ENCODE assay signal across 8 cellular contexts in the genomic region with DNA sequence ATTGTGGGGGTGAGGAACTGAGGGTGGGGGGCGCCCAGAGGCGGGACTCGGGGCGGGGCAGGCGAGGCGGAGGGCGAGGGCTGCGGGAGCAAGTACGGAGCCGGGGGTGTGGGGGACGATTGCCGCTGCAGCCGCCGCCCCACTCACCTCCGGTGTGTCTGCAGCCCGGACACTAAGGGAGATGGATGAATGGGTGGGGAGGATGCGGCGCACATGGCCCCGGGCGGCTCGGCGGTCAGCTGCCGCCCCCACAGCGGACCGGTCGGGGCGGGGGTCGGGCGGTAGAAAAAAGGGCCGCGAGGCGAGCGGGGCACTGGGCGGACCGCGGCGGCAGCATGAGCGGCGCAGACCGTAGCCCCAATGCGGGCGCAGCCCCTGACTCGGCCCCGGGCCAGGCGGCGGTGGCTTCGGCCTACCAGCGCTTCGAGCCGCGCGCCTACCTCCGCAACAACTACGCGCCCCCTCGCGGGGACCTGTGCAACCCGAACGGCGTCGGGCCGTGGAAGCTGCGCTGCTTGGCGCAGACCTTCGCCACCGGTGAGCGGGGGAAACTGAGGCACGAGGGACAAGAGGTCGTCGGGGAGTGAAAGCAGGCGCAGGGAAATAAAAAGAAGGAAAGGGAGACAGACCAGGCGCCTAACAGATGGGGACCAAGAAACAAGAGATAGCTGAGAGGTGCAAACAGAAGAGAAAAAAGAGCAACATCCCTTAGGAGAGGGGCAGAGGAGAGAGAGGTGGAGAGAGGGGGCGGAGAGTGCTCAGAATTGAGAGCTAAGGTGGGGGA. TPM values are rescaled to one million over a fixed set of nuclear protein-coding genes. Genes with fewer than 3 reads are reported as not detected.
A peak's percentile ranks its signal among the peaks of the same experiment; 100 is the strongest.
DNase-seq lines count a peak whose midpoint lies in the region; ATAC-seq, FAIRE-seq and TF ChIP-seq lines count a peak whose summit lies in the region.

A gene with protein sequence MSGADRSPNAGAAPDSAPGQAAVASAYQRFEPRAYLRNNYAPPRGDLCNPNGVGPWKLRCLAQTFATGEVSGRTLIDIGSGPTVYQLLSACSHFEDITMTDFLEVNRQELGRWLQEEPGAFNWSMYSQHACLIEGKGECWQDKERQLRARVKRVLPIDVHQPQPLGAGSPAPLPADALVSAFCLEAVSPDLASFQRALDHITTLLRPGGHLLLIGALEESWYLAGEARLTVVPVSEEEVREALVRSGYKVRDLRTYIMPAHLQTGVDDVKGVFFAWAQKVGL (plus strand): TSS at position 313 of the 784 bp plus-strand sequence. CDS start 23 bp downstream, at position 336.

- no peaks in the 10 kb centered on the region for H3K9me1 ChIP-seq in endothelial cell of umbilical vein (replicated peaks; ENCODE audit: control insufficient read depth, extremely low read depth, insufficient read depth, low read length)

- FAIRE-seq in endothelial cell of umbilical vein (lab: Jason Lieb, UNC), result peak; percentile 21

- H3K4me2 ChIP-seq in endothelial cell of umbilical vein (ENCODE audit: insufficient read depth, low read length), result peak within 1 kb of the TSS; percentile 32

- no peaks in the 10 kb centered on the region for H4K20me1 ChIP-seq in endothelial cell of umbilical vein (replicated peaks; ENCODE audit: control insufficient read depth, extremely low read depth, insufficient read depth, low read length)

- H3K9me3 Mint-ChIP-seq in stimulated activated naive B cell treated with anti-CD40 and anti-IgM and Interleukin-4, amounts not matched to agents 10 μg/mL and 1 μg/mL and 100 μg/mL, for 72 hours, result no peaks in the 10 kb centered on the region

- ATAC-seq in stimulated activated naive B cell treated with anti-CD40 and anti-IgM and Interleukin-4, amounts not matched to agents 10 μg/mL and 1 μg/mL and 100 μg/mL, for 72 hours (replicated peaks), result peak; percentile 71 to 77

- H3K9ac ChIP-seq in endothelial cell of umbilical vein (replicated peaks; ENCODE audit: extremely low read depth, insufficient read depth, low read length) (no peak within 1 kb of the TSS), mucosa of rectum (ENCODE audit: low read depth in 1 of 2, low read length in 2 of 2) (peak within 1 kb of the TSS; percentile 32 to 63)

- TF ChIP-seq CTCF in endothelial cell of umbilical vein (IDR thresholded peaks at IDR 0.05; ENCODE audit: extremely low read depth in 1 of 2, insufficient read depth in 1 of 2, low read depth in 1 of 2, low read length in 2 of 2), result peak; percentile 77 to 84

- H3K27ac ChIP-seq in endothelial cell of umbilical vein (ENCODE audit: insufficient read depth, low read depth, low read length), result no peak within 1 kb of the TSS
- no peak within 1 kb of the TSS for H3K27ac ChIP-seq in mucosa of rectum (ENCODE audit: low read depth in 2 of 2, low read length in 2 of 2)

- POLR2A ChIA-PET in endothelial cell of umbilical vein (lab: Charles Lee), result no interaction called here

- H3K4me3 Mint-ChIP-seq in stimulated activated naive B cell treated with anti-CD40 and anti-IgM and Interleukin-4, amounts not matched to agents 10 μg/mL and 1 μg/mL and 100 μg/mL, for 72 hours, result peak within 1 kb of the TSS; percentile 61 to 85

- peaks cover 38 to 77% of the 10 kb centered on the region in 2 donors for H3K4me1 Mint-ChIP-seq in stimulated activated naive B cell treated with anti-CD40 and anti-IgM and Interleukin-4, amounts not matched to agents 10 μg/mL and 1 μg/mL and 100 μg/mL, for 72 hours

- H3K36me3 Mint-ChIP-seq in stimulated activated naive B cell treated with anti-CD40 and anti-IgM and Interleukin-4, amounts not matched to agents 10 μg/mL and 1 μg/mL and 100 μg/mL, for 72 hours, result peaks cover 11 to 12% of the 10 kb centered on the region in 2 donors

- H3K4me1 ChIP-seq in endothelial cell of umbilical vein (ENCODE audit: control insufficient read depth, extremely low read depth, insufficient read depth, low read length) (no peaks in the 10 kb centered on the region), mucosa of rectum (ENCODE audit: control insufficient read depth in 2 of 2, insufficient read depth in 2 of 2, low read length in 2 of 2) (peaks cover 30 to 37% of the 10 kb centered on the region in 2 donors)

- peaks cover 10 to 28% of the 10 kb centered on the region in 2 donors for H3K27me3 Mint-ChIP-seq in stimulated activated naive B cell treated with anti-CD40 and anti-IgM and Interleukin-4, amounts not matched to agents 10 μg/mL and 1 μg/mL and 100 μg/mL, for 72 hours

- no peaks in the 10 kb centered on the region for H3K79me2 ChIP-seq in endothelial cell of umbilical vein (ENCODE audit: control insufficient read depth, insufficient read depth, low read length)

- peak within 1 kb of the TSS; percentile 64 for H2AFZ ChIP-seq in endothelial cell of umbilical vein (ENCODE audit: low read depth, low read length)

- CTCF ChIA-PET in endothelial cell of umbilical vein (lab: Charles Lee), result interaction anchor here (0.6 to 13.1 kb wide), 18 partner anchors 9 to 120 kb away, joined by 3 to 291 read pairs (median 3); a partner anchor contains a TSS

- H3K4me3 ChIP-seq in endothelial cell of umbilical vein (replicated peaks in 1 of 3; ENCODE audit: insufficient read depth in 1 of 3, low read depth in 1 of 3, low read length in 3 of 3) (peak within 1 kb of the TSS in 1 of 3 experiments; percentile 3), mucosa of rectum (ENCODE audit: low read length in 2 of 2) (peak within 1 kb of the TSS; percentile 20 to 40)

- no peaks in the 10 kb centered on the region for H3K36me3 ChIP-seq in endothelial cell of umbilical vein (ENCODE audit: control insufficient read depth in 2 of 2, extremely low read depth in 1 of 2, insufficient read depth in 2 of 2, low read length in 2 of 2)
- H3K36me3 ChIP-seq in mucosa of rectum (ENCODE audit: control insufficient read depth in 2 of 2, insufficient read depth in 2 of 2, low read length in 2 of 2), result no peaks in the 10 kb centered on the region

- dilution Hi-C loops in endothelial cell of umbilical vein (cut with MboI; ENCODE audit: extremely low pct_ligation_motif_present, low sequenced_read_pairs), result no loop called here

- TF ChIP-seq POLR2A in endothelial cell of umbilical vein (IDR thresholded peaks at IDR 0.05; ENCODE audit: low read depth, low read length), result no peak

- peaks cover 6 to 10% of the 10 kb centered on the region in 2 experiments for H3K27me3 ChIP-seq in endothelial cell of umbilical vein (ENCODE audit: control insufficient read depth in 2 of 2, insufficient read depth in 2 of 2, low read length in 2 of 2)
- H3K27me3 ChIP-seq in mucosa of rectum (ENCODE audit: control insufficient read depth in 2 of 2, insufficient read depth in 2 of 2, low read length in 2 of 2), result peaks cover 15 to 19% of the 10 kb centered on the region in 2 donors

- DNase-seq in DMS153 treated with DMSO at 0.1 percent for 48 hours (lab: John Stamatoyannopoulos, UW; ENCODE audit: unreplicated experiment) (peak; percentile 39), DMS153 (lab: John Stamatoyannopoulos, UW) (no peak), NCI-H345 treated with DMSO at 0.1 percent for 48 hours (lab: John Stamatoyannopoulos, UW; ENCODE audit: unreplicated experiment) (peak; percentile 21), activated T-cell treated with anti-CD3 and anti-CD28 coated beads for 24 hours (ENCODE audit: low read depth) (peak; percentile 60), endothelial cell of umbilical vein (ENCODE audit: low read depth, low spot score) (peak; percentile 48), inferior parietal cortex (ENCODE audit: extremely low spot score) (no peak)
- peak; percentile 52 for DNase-seq in stimulated activated naive B cell treated with anti-CD40 and anti-IgM and Interleukin-4, amounts not matched to agents 10 μg/mL and 1 μg/mL and 100 μg/mL, for 72 hours

- H3K9me3 ChIP-seq in endothelial cell of umbilical vein (replicated peaks; ENCODE audit: control insufficient read depth, insufficient read depth, low read length), result no peaks in the 10 kb centered on the region
- no peaks in the 10 kb centered on the region for H3K9me3 ChIP-seq in mucosa of rectum (ENCODE audit: control insufficient read depth in 2 of 2, low read length in 2 of 2)

- H3K27ac Mint-ChIP-seq in stimulated activated naive B cell treated with anti-CD40 and anti-IgM and Interleukin-4, amounts not matched to agents 10 μg/mL and 1 μg/mL and 100 μg/mL, for 72 hours, result peak within 1 kb of the TSS; percentile 84

- intact Hi-C loops in endothelial cell of umbilical vein (cut with micrococcal nuclease), result loop anchor here (1.0 kb wide), 1 partner anchor 46 kb away; no protein-coding TSS in a partner anchor

- no TSS peak for BruUV-seq in endothelial cell of umbilical vein (replicated peaks; lab: Mats Ljungman, UMichigan)

TF ChIP-seq in endothelial cell of umbilical vein, 7 proteins besides CTCF, POLR2A, EP300 and RAD21:
- TF ChIP-seq EZH2 (IDR thresholded peaks at IDR 0.05; ENCODE audit: borderline replicate concordance, low read depth, low read length, severe bottlenecking) (peak; percentile 48), GATA2 (IDR thresholded peaks at IDR 0.05; ENCODE audit: insufficient read depth, insufficient read length, low read depth, low read length) (no peak), FOS (IDR thresholded peaks at IDR 0.05; ENCODE audit: borderline replicate concordance, insufficient read depth, low read length) (no peak)

RNA-seq across cellular contexts. Expression of the gene that starts here (rescaled TPM):
- not detected in 2 replicates for total RNA-seq in endothelial cell of umbilical vein
- polyA plus RNA-seq in endothelial cell of umbilical vein, result 0.11 and 0.35 TPM in 2 replicates
- polyA plus RNA-seq in endothelial cell of umbilical vein (2011; cell fraction: cytosol; rRNA removed), result not detected in 2 replicates
- 0.13 and 0.22 TPM in 2 replicates for polyA plus RNA-seq in endothelial cell of umbilical vein (2011; cell fraction: nucleus; rRNA removed)
- polyA plus RNA-seq in endothelial cell of umbilical vein (2012), result not detected in 2 replicates
- polyA minus RNA-seq in endothelial cell of umbilical vein, result not detected in 2 replicates
- polyA minus RNA-seq in endothelial cell of umbilical vein (2011; cell fraction: cytosol; rRNA and poly(A)+ RNA removed), result not detected
- polyA minus RNA-seq in endothelial cell of umbilical vein (2011; cell fraction: nucleus; rRNA and poly(A)+ RNA removed), result not detected in 2 replicates

Comparison
In these comparisons a context has a peak if more than half of its experiments do, and no peak if none do; other contexts are left out.
1. DNase-seq: peak in DMS153 treated with DMSO at 0.1 percent for 48 hours (single experiment), NCI-H345 treated with DMSO at 0.1 percent for 48 hours (single experiment), activated T-cell treated with anti-CD3 and anti-CD28 coated beads for 24 hours (single experiment) and stimulated activated naive B cell treated with anti-CD40 and anti-IgM and Interleukin-4, amounts not matched to agents 10 μg/mL and 1 μg/mL and 100 μg/mL, for 72 hours (single experiment); none in DMS153 (single experiment) and inferior parietal cortex (single experiment).
2. Peak in DNase-seq and H3K4me2 ChIP-seq in endothelial cell of umbilical vein; RNA of the gene not detected or under 1 TPM.